1 cellular context compared by ENCODE assay signal in the genomic region with DNA sequence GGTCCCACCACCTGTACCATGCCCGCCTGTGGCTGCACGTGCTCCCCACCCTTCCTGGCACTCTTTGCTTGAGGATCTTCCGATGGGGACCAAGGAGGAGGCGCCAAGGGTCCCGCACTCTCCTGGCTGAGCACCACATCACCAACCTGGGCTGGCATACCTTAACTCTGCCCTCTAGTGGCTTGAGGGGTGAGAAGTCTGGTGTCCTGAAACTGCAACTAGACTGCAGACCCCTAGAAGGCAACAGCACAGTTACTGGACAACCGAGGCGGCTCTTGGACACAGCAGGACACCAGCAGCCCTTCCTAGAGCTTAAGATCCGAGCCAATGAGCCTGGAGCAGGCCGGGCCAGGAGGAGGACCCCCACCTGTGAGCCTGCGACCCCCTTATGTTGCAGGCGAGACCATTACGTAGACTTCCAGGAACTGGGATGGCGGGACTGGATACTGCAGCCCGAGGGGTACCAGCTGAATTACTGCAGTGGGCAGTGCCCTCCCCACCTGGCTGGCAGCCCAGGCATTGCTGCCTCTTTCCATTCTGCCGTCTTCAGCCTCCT.
TF ChIP-seq lines count a peak whose summit lies in the region.

No MANE protein-coding gene starts in this region.

TF ChIP-seq in HepG2, 621 proteins besides CTCF, POLR2A, EP300 and RAD21 (continued from another document and continues in another):
- TF ChIP-seq, protein P1, sequence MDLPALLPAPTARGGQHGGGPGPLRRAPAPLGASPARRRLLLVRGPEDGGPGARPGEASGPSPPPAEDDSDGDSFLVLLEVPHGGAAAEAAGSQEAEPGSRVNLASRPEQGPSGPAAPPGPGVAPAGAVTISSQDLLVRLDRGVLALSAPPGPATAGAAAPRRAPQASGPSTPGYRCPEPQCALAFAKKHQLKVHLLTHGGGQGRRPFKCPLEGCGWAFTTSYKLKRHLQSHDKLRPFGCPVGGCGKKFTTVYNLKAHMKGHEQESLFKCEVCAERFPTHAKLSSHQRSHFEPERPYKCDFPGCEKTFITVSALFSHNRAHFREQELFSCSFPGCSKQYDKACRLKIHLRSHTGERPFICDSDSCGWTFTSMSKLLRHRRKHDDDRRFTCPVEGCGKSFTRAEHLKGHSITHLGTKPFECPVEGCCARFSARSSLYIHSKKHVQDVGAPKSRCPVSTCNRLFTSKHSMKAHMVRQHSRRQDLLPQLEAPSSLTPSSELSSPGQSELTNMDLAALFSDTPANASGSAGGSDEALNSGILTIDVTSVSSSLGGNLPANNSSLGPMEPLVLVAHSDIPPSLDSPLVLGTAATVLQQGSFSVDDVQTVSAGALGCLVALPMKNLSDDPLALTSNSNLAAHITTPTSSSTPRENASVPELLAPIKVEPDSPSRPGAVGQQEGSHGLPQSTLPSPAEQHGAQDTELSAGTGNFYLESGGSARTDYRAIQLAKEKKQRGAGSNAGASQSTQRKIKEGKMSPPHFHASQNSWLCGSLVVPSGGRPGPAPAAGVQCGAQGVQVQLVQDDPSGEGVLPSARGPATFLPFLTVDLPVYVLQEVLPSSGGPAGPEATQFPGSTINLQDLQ (CRISPR knock-in tag; IDR thresholded peaks at IDR 0.05) = no peak
- no peak for TF ChIP-seq CEBPB (IDR thresholded peaks at IDR 0.05; ENCODE audit: borderline replicate concordance, low read depth, low read length)
- no peak for TF ChIP-seq RFX3 (CRISPR knock-in tag; IDR thresholded peaks at IDR 0.05)
- no peak for TF ChIP-seq MAX (IDR thresholded peaks at IDR 0.05)
- 0 out of 2 replicates have a peak, but pooled peaks have one; percentile 10 for TF ChIP-seq SIN3A (IDR thresholded peaks at IDR 0.05; ENCODE audit: borderline replicate concordance, low read depth, low read length)
- TF ChIP-seq IKZF1 (IDR thresholded peaks at IDR 0.05) = no peak
- no peak for TF ChIP-seq LRRFIP1 (CRISPR knock-in tag; conservative IDR thresholded peaks at IDR 0.05)
- no peak for TF ChIP-seq SETDB1 (CRISPR knock-in tag; IDR thresholded peaks at IDR 0.05; ENCODE audit: borderline replicate concordance)
- no peak for TF ChIP-seq ZFP41 (CRISPR knock-in tag; IDR thresholded peaks at IDR 0.05; ENCODE audit: borderline replicate concordance)
- no peak for TF ChIP-seq ZNF33B (CRISPR knock-in tag; IDR thresholded peaks at IDR 0.05)
- no peak for TF ChIP-seq ATF7-NPFF (CRISPR knock-in tag; IDR thresholded peaks at IDR 0.05; ENCODE audit: low read depth)
- peak; percentile 87 for TF ChIP-seq TEAD3 (CRISPR knock-in tag; optimal IDR thresholded peaks at IDR 0.05; ENCODE audit: borderline replicate concordance)
- no peak for TF ChIP-seq DNMT3B (CRISPR knock-in tag; conservative IDR thresholded peaks at IDR 0.05)
- TF ChIP-seq FOXJ3 (CRISPR knock-in tag; IDR thresholded peaks at IDR 0.05; ENCODE audit: borderline replicate concordance) = no peak
- no peak for TF ChIP-seq SMAD3 (CRISPR knock-in tag; IDR thresholded peaks at IDR 0.05)
- TF ChIP-seq ZBTB14 (CRISPR knock-in tag; IDR thresholded peaks at IDR 0.05) = no peak
- no peak; the same call in 1 of the 2 replicates for TF ChIP-seq PHF8 (CRISPR knock-in tag; IDR thresholded peaks at IDR 0.05)
- TF ChIP-seq CHD4 (IDR thresholded peaks at IDR 0.05; ENCODE audit: borderline replicate concordance, low read length) = no peak
- no peak for TF ChIP-seq ZNF841 (CRISPR knock-in tag; IDR thresholded peaks at IDR 0.05; ENCODE audit: borderline replicate concordance)
- TF ChIP-seq NR2F2 (IDR thresholded peaks at IDR 0.05; ENCODE audit: borderline replicate concordance, low read depth) = no peak
- TF ChIP-seq SMARCE1 (IDR thresholded peaks at IDR 0.05; ENCODE audit: borderline replicate concordance) = no peak
- TF ChIP-seq THAP8 (CRISPR knock-in tag; IDR thresholded peaks at IDR 0.05; ENCODE audit: borderline replicate concordance) = no peak
- no peak for TF ChIP-seq ZIK1 (CRISPR knock-in tag; IDR thresholded peaks at IDR 0.05; ENCODE audit: borderline replicate concordance, low read depth)
- no peak for TF ChIP-seq ZNF503 (CRISPR knock-in tag; IDR thresholded peaks at IDR 0.05)
- TF ChIP-seq JDP2 (CRISPR knock-in tag; IDR thresholded peaks at IDR 0.05; ENCODE audit: borderline replicate concordance) = no peak
- TF ChIP-seq ZNF124 (CRISPR knock-in tag; IDR thresholded peaks at IDR 0.05) = no peak
- TF ChIP-seq EHMT2 (IDR thresholded peaks at IDR 0.05; ENCODE audit: borderline replicate concordance, low read depth, low read length) = no peak
- no peak for TF ChIP-seq WIZ (CRISPR knock-in tag; IDR thresholded peaks at IDR 0.05)
- no peak for TF ChIP-seq CC2D1A (CRISPR knock-in tag; IDR thresholded peaks at IDR 0.05)
- no peak for TF ChIP-seq ZNF83 (CRISPR knock-in tag; IDR thresholded peaks at IDR 0.05; ENCODE audit: borderline replicate concordance)
- TF ChIP-seq PAF1 (CRISPR knock-in tag; IDR thresholded peaks at IDR 0.05) = no peak
- TF ChIP-seq, protein P2, sequence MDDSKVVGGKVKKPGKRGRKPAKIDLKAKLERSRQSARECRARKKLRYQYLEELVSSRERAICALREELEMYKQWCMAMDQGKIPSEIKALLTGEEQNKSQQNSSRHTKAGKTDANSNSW (CRISPR knock-in tag; IDR thresholded peaks at IDR 0.05; ENCODE audit: borderline replicate concordance) = no peak
- TF ChIP-seq HOXD1 (CRISPR knock-in tag; IDR thresholded peaks at IDR 0.05) = 0 out of 2 replicates have a peak, but pooled peaks have one; percentile 32
- TF ChIP-seq ARNT (IDR thresholded peaks at IDR 0.05) = no peak
- TF ChIP-seq TAF1 (CRISPR knock-in tag; IDR thresholded peaks at IDR 0.05) = no peak
- no peak for TF ChIP-seq REL (CRISPR knock-in tag; conservative IDR thresholded peaks at IDR 0.05)
- no peak for TF ChIP-seq RNF2 (conservative IDR thresholded peaks at IDR 0.05; ENCODE audit: low read depth)
- TF ChIP-seq ELK4 (CRISPR knock-in tag; IDR thresholded peaks at IDR 0.05; ENCODE audit: borderline replicate concordance) = no peak
- TF ChIP-seq, protein P3, sequence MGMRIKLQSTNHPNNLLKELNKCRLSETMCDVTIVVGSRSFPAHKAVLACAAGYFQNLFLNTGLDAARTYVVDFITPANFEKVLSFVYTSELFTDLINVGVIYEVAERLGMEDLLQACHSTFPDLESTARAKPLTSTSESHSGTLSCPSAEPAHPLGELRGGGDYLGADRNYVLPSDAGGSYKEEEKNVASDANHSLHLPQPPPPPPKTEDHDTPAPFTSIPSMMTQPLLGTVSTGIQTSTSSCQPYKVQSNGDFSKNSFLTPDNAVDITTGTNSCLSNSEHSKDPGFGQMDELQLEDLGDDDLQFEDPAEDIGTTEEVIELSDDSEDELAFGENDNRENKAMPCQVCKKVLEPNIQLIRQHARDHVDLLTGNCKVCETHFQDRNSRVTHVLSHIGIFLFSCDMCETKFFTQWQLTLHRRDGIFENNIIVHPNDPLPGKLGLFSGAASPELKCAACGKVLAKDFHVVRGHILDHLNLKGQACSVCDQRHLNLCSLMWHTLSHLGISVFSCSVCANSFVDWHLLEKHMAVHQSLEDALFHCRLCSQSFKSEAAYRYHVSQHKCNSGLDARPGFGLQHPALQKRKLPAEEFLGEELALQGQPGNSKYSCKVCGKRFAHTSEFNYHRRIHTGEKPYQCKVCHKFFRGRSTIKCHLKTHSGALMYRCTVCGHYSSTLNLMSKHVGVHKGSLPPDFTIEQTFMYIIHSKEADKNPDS (CRISPR knock-in tag; IDR thresholded peaks at IDR 0.05) = no peak
- no peak for TF ChIP-seq HES4 (CRISPR knock-in tag; IDR thresholded peaks at IDR 0.05; ENCODE audit: borderline replicate concordance)
- TF ChIP-seq SP140L (CRISPR knock-in tag; IDR thresholded peaks at IDR 0.05; ENCODE audit: borderline replicate concordance) = no peak
- TF ChIP-seq MLLT10 (CRISPR knock-in tag; IDR thresholded peaks at IDR 0.05) = no peak
- no peak for TF ChIP-seq MNT (IDR thresholded peaks at IDR 0.05)
- TF ChIP-seq POGZ (CRISPR knock-in tag; IDR thresholded peaks at IDR 0.05) = no peak
- TF ChIP-seq, protein P4, sequence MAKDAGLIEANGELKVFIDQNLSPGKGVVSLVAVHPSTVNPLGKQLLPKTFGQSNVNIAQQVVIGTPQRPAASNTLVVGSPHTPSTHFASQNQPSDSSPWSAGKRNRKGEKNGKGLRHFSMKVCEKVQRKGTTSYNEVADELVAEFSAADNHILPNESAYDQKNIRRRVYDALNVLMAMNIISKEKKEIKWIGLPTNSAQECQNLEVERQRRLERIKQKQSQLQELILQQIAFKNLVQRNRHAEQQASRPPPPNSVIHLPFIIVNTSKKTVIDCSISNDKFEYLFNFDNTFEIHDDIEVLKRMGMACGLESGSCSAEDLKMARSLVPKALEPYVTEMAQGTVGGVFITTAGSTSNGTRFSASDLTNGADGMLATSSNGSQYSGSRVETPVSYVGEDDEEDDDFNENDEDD (CRISPR knock-in tag; IDR thresholded peaks at IDR 0.05; ENCODE audit: borderline replicate concordance) = no peak
- TF ChIP-seq MTF2 (CRISPR knock-in tag; IDR thresholded peaks at IDR 0.05; ENCODE audit: borderline replicate concordance) = no peak
- no peak; the same call in 1 of the 2 replicates for TF ChIP-seq ZNF839 (CRISPR knock-in tag; IDR thresholded peaks at IDR 0.05; ENCODE audit: borderline replicate concordance)
- no peak for TF ChIP-seq ZFP36 (IDR thresholded peaks at IDR 0.05; ENCODE audit: borderline replicate concordance, low read depth, low read length, partially characterized antibody)
- TF ChIP-seq RBM39 (IDR thresholded peaks at IDR 0.05; ENCODE audit: low read depth, low read length, poor library complexity, severe bottlenecking) = no peak
- no peak for TF ChIP-seq POLR2AphosphoS5 (IDR thresholded peaks at IDR 0.05; ENCODE audit: low read depth, low read length)
